Comparison of ENCODE assay signal across 24 cellular contexts in genomic region chr5:132182366-132183040, GRCh38. TPM values are rescaled to one million over a fixed set of nuclear protein-coding genes. Genes with fewer than 3 reads are reported as not detected.
A peak's percentile ranks its signal among the peaks of the same experiment; 100 is the strongest.
DNase-seq lines count a peak whose midpoint lies in the region; ATAC-seq and TF ChIP-seq lines count a peak whose summit lies in the region.
"Had no signal": no experiment of that assay in that cellular context is flagged by ENCODE, and none has a peak within 500 bp of the region (broad histone marks: within the 10 kb centered on the region; RNA-seq: fewer than 3 reads in every experiment).

No MANE protein-coding gene starts in this region.

- in situ Hi-C loops in ACHN (cut with HindIII; ENCODE audit: low pct_ligation_motif_present, low pct_unique_long_range_greater_than_20kb, low sequenced_read_pairs) = no loop called here

- H3K9me3 ChIP-seq in adipocyte (ENCODE audit: control insufficient read depth, low read length) (no peaks in the 10 kb centered on the region), neural progenitor cell (ENCODE audit: low read depth) (no peaks in the 10 kb centered on the region)

- TF ChIP-seq CTCF in neural progenitor cell (IDR thresholded peaks at IDR 0.05) = no peak

- H3K27me3 Mint-ChIP-seq in neural progenitor cell (ENCODE audit: insufficient read depth, low read depth) = peaks cover 2% of the 10 kb centered on the region
- peaks cover 3% of the 10 kb centered on the region for H3K27me3 Mint-ChIP-seq in activated T-helper 17 cell treated with anti-CD3 and anti-CD28 coated beads, Interleukin-2, amount 50 U/mL, for 72 hours

- no peak overlapping the region for H2AFZ ChIP-seq in neural progenitor cell (replicated peaks)

- no peaks in the 10 kb centered on the region for H3K9me3 Mint-ChIP-seq in neural progenitor cell
- H3K9me3 Mint-ChIP-seq in activated T-helper 17 cell treated with anti-CD3 and anti-CD28 coated beads, Interleukin-2, amount 50 U/mL, for 72 hours = no peaks in the 10 kb centered on the region
- H3K9me3 Mint-ChIP-seq: CD4-positive, alpha-beta memory T cell; central memory CD8-positive, alpha-beta T cell had no signal

- H3K36me3 ChIP-seq in adipocyte (ENCODE audit: control insufficient read depth, insufficient read depth, low read length, severe bottlenecking) (no peaks in the 10 kb centered on the region), neural progenitor cell (no peaks in the 10 kb centered on the region)

- H3K27ac ChIP-seq in neural progenitor cell = no peak overlapping the region
- H3K27ac ChIP-seq: 22Rv1, dorsolateral prefrontal cortex had no signal

- H3F3A ChIP-seq in neural progenitor cell (ENCODE audit: low read depth) = no peaks in the 10 kb centered on the region

- H3K4me3 ChIP-seq in adipocyte (ENCODE audit: low read length) = peak overlapping the region; percentile 9
- H3K4me3 ChIP-seq in neural progenitor cell = no peak overlapping the region
- H3K4me3 ChIP-seq: dorsolateral prefrontal cortex, GM12878, smooth muscle cell had no signal

- H3K4me3 Mint-ChIP-seq in neural progenitor cell = no peak overlapping the region
- no peak overlapping the region for H3K4me3 Mint-ChIP-seq in activated T-helper 17 cell treated with anti-CD3 and anti-CD28 coated beads, Interleukin-2, amount 50 U/mL, for 72 hours
- H3K4me3 Mint-ChIP-seq: activated naive CD8-positive, alpha-beta T cell; CD4-positive, alpha-beta memory T cell; central memory CD8-positive, alpha-beta T cell had no signal

- H4K20me1 ChIP-seq in neural progenitor cell (ENCODE audit: low read depth) = no peaks in the 10 kb centered on the region

- H3K36me3 Mint-ChIP-seq in neural progenitor cell = no peaks in the 10 kb centered on the region
- H3K36me3 Mint-ChIP-seq in activated T-helper 17 cell treated with anti-CD3 and anti-CD28 coated beads, Interleukin-2, amount 50 U/mL, for 72 hours (ENCODE audit: low read depth) = no peaks in the 10 kb centered on the region
- H3K36me3 Mint-ChIP-seq: activated naive CD8-positive, alpha-beta T cell; CD4-positive, alpha-beta memory T cell had no signal

- peak; percentile 48 for DNase-seq in activated CD8-positive, alpha-beta memory T cell treated with anti-CD3 and anti-CD28 coated beads for 24 hours
- DNase-seq in activated CD8-positive, alpha-beta memory T cell treated with anti-CD3 and anti-CD28 coated beads, Interleukin-2, amount 50 U/mL, for 48 hours = no peak
- DNase-seq in adipocyte (ENCODE audit: low read depth) (peak; percentile 36), fibroblast of peridontal ligament (ENCODE audit: extremely low read depth) (peak; percentile 16), neural progenitor cell (ENCODE audit: low spot score) (no peak), ACHN (no peak)
- DNase-seq: activated CD8-positive, alpha-beta memory T cell treated with anti-CD3 and anti-CD28 coated beads, Interleukin-2, amount 50 U/mL, for 4 hours; CD4-positive, alpha-beta memory T cell; dorsolateral prefrontal cortex; NCI-H1417; NCI-H2081; NCI-H774; occipital lobe; stimulated activated CD4-positive, alpha-beta T cell treated with anti-CD3 and anti-CD28 coated beads, Interleukin-2, amount 100 ng/mL, for 24 hours; substantia nigra; T-helper 9 cell had no signal

- H3K4me1 ChIP-seq in adipocyte (ENCODE audit: control insufficient read depth, insufficient read depth, low read length) = peaks cover 12% of the 10 kb centered on the region
- no peaks in the 10 kb centered on the region for H3K4me1 ChIP-seq in neural progenitor cell

- H3K4me1 Mint-ChIP-seq in neural progenitor cell = peaks cover 28% of the 10 kb centered on the region
- H3K4me1 Mint-ChIP-seq in activated T-helper 17 cell treated with anti-CD3 and anti-CD28 coated beads, Interleukin-2, amount 50 U/mL, for 72 hours = peaks cover 17% of the 10 kb centered on the region

- H3K27ac Mint-ChIP-seq in neural progenitor cell = peak overlapping the region; percentile 72
- no peak overlapping the region for H3K27ac Mint-ChIP-seq in activated T-helper 17 cell treated with anti-CD3 and anti-CD28 coated beads, Interleukin-2, amount 50 U/mL, for 72 hours
- H3K27ac Mint-ChIP-seq: activated naive CD8-positive, alpha-beta T cell; CD4-positive, alpha-beta memory T cell had no signal

- H3K4me2 ChIP-seq in neural progenitor cell = no peak overlapping the region
- H3K4me2 ChIP-seq: smooth muscle cell had no signal

- ATAC-seq in HG03342 (IDR thresholded peaks at IDR 0.05; ENCODE audit: unreplicated experiment) = no peak
- ATAC-seq in activated T-helper 17 cell treated with anti-CD3 and anti-CD28 coated beads, Interleukin-2, amount 50 U/mL, for 72 hours (replicated peaks) = no peak
- ATAC-seq: GM12878, HCT116 had no signal

- no peaks in the 10 kb centered on the region for H3K27me3 ChIP-seq in adipocyte (replicated peaks; ENCODE audit: control insufficient read depth, insufficient read depth, low read length)
- H3K27me3 ChIP-seq in neural progenitor cell = no peaks in the 10 kb centered on the region
- H3K27me3 ChIP-seq: dorsolateral prefrontal cortex had no signal

- no peaks in the 10 kb centered on the region for H3K79me2 ChIP-seq in neural progenitor cell (ENCODE audit: low read depth)

- H3K9ac ChIP-seq in adipocyte (ENCODE audit: low read length) (peak overlapping the region; percentile 4), neural progenitor cell (no peak overlapping the region)

RNA-seq across cellular contexts. Expression of gene P4HA2, which starts 45.1 kb away (rescaled TPM):
- 12.4 and 15.9 TPM in 2 replicates for total RNA-seq in neural progenitor cell (ENCODE audit: low replicate concordance)
- total RNA-seq in activated T-helper 17 cell treated with anti-CD3 and anti-CD28 coated beads, Interleukin-2, amount 50 U/mL, for 72 hours = 10 to 100 TPM in 1 of 2 donors, 1 to 10 TPM in 1; 8.4 to 22.9 TPM

Comparison
In these comparisons a context has a peak if more than half of its experiments do, and no peak if none do; other contexts are left out.
1. DNase-seq: peak in activated CD8-positive, alpha-beta memory T cell treated with anti-CD3 and anti-CD28 coated beads for 24 hours (single experiment), adipocyte (single experiment) and fibroblast of peridontal ligament (single experiment); none in activated CD8-positive, alpha-beta memory T cell treated with anti-CD3 and anti-CD28 coated beads, Interleukin-2, amount 50 U/mL, for 48 hours (single experiment), neural progenitor cell (single experiment) and ACHN (single experiment).